ENCODE assay signal across 8 cellular contexts in the genomic region with DNA sequence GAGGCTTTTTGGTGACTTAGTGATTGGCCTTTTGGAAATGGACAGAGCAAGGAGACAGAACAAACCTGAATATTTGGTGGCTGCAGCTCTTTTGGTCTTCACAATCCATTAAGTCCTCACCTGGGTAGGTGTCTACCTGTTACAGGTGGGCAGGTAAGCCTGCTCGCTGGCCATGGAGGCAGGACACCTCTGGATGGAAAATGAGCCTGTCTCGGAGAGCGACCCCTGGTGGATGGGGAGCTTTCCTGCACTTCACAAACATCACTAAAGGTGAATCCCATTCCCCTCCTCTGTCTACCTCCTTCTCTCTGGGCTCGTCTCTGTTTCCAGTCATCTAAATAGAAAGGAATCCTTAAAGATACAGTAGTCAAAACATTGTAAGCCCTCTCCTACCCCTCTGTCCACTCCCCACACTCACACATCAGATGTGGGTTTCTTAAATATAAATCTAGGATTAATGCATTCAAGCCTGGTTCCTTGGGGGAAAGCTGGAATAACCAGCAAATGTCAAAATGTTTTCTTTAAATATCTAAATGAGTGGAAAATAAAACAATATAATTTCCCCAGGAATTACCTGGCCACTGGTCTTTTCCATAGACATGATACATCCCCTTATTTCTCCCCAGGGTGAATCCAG.
DNase-seq lines count a peak whose midpoint lies in the region; ATAC-seq and TF ChIP-seq lines count a peak whose summit lies in the region.

No MANE protein-coding gene starts in this region.

- peak; percentile 23 for DNase-seq in A172 (ENCODE audit: low spot score)
- peak; percentile 34 for DNase-seq in GM19238 (ENCODE audit: insufficient read length, low spot score)
- peak; percentile 82 for DNase-seq in RWPE1 (ENCODE audit: low spot score)
- DNase-seq in activated naive CD4-positive, alpha-beta T cell (lab: John Stamatoyannopoulos, UW): peak; percentile 3 to 29 (median 10)
- peak in 1 of 2 donors; percentile 80 for DNase-seq in left lung
- peak; percentile 12 to 39 for DNase-seq in stimulated activated CD8-positive, alpha-beta memory T cell treated with anti-CD3 and anti-CD28 coated beads, Interleukin-7, amount 100 ng/mL, for 1 hour (ENCODE audit: low read depth in 2 of 2)
- DNase-seq in NCI-H524 treated with DMSO at 0.1 percent for 48 hours (lab: John Stamatoyannopoulos, UW): no peak

- H3K4me3 ChIP-seq in left lung: no peak overlapping the region

- H3K9me3 ChIP-seq in left lung: no peaks in the 10 kb centered on the region

- H3K36me3 ChIP-seq in left lung: no peaks in the 10 kb centered on the region

- no peaks in the 10 kb centered on the region for H3K4me1 ChIP-seq in left lung

- POLR2A ChIA-PET in RWPE1 (lab: Yijun Ruan, JAX; ENCODE audit: low non-redundant PET): no interaction called here

- no peaks in the 10 kb centered on the region for H3K27me3 ChIP-seq in left lung

- intact Hi-C loops in left lung (cut with DNase I): no loop called here

- peak; percentile 69 for ATAC-seq in left lung
- ATAC-seq in HG03159 (IDR thresholded peaks at IDR 0.05; ENCODE audit: unreplicated experiment): no peak

- TF ChIP-seq CTCF in RWPE1 (conservative IDR thresholded peaks at IDR 0.05; ENCODE audit: low read depth) (peak; percentile 87), left lung (IDR thresholded peaks at IDR 0.05) (peak; percentile 49 to 73)

- H3K27ac ChIP-seq in RWPE1 (no peak overlapping the region), left lung (no peak overlapping the region)

- CTCF ChIA-PET in RWPE1 (lab: Yijun Ruan, JAX): interaction anchor here (0.5 to 7.6 kb wide), 26 partner anchors 10 to 1149 kb away, joined by 3 to 80 read pairs (median 4); no protein-coding TSS in a partner anchor
